Comparison of ENCODE assay signal across 1 cellular context in the genomic region with DNA sequence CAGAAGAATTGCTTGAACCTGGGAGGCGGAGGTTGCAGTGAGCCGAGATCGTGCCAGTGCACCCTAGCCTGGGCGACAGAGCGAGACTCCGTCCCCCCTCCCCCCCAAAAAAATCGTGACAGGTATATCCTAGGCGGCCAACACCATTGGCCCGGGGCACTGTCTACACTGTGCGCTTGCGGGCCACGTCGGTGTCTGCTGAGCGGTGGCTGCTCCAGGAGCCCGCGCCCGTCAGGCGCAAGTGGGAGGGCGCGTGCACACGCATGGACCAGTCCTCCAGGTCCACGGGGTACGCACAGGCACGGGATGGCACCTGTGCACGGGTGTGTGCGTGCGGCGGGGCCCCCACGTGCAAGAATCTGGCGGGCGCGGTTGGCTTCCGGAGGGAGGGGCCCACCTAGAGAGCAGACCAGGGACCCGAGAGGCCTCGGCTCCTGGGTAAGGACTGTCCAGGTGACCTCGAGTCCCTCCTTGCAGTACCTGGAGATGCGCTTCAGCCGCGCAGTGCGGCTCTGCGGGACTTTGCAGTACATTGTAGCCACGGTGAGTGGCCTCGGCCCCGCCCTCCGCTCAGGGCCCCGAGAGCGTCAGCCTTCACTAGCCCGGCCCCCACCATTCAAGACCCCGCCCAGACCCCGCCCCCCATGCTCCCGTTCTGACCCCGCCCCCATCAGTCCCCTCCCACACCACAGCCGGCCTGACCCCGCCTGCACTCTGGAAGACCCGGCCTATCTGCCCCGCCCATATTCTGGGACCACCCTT.
TF ChIP-seq lines count a peak whose summit lies in the region.

No MANE protein-coding gene starts in this region.

TF ChIP-seq in IMR-90, 13 proteins besides CTCF, POLR2A, EP300 and RAD21:
- TF ChIP-seq MAZ (IDR thresholded peaks at IDR 0.05; ENCODE audit: borderline replicate concordance, low read depth, low read length) (no peak), CEBPB (IDR thresholded peaks at IDR 0.05; ENCODE audit: low read depth, low read length) (no peak), FOS (IDR thresholded peaks at IDR 0.05; ENCODE audit: low read depth, low read length) (no peak), NFE2L2 (IDR thresholded peaks at IDR 0.05; ENCODE audit: low read depth, low read length) (no peak), RFX5 (IDR thresholded peaks at IDR 0.05; ENCODE audit: low read depth, low read length) (no peak), MXI1 (IDR thresholded peaks at IDR 0.05; ENCODE audit: borderline replicate concordance, low read depth, low read length) (no peak)
- TF ChIP-seq, protein P1, sequence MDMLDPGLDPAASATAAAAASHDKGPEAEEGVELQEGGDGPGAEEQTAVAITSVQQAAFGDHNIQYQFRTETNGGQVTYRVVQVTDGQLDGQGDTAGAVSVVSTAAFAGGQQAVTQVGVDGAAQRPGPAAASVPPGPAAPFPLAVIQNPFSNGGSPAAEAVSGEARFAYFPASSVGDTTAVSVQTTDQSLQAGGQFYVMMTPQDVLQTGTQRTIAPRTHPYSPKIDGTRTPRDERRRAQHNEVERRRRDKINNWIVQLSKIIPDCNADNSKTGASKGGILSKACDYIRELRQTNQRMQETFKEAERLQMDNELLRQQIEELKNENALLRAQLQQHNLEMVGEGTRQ (IDR thresholded peaks at IDR 0.05; ENCODE audit: low read depth, low read length) = no peak
TF ChIP-seq in IMR-90: peak in this region for 0.
